In genomic region chr21:17612565-17613241, GRCh38 we compare ENCODE assay signal across 8 cellular contexts. TPM values are rescaled to one million over a fixed set of nuclear protein-coding genes. Genes with fewer than 3 reads are reported as not detected.
DNase-seq lines count a peak whose midpoint lies in the region; ATAC-seq and TF ChIP-seq lines count a peak whose summit lies in the region.

TSS of gene BTG3 (minus strand) at chr21:17612901. CDS start at chr21:17609144, 3,757 bp downstream.

- peaks cover 22% of the 10 kb centered on the region for H3K4me1 ChIP-seq in Karpas-422 (ENCODE audit: low read length)
- H3K4me1 ChIP-seq in testis, result peaks cover 10% of the 10 kb centered on the region

- peaks cover 8% of the 10 kb centered on the region for H3K36me3 Mint-ChIP-seq in osteocyte (ENCODE audit: unreplicated experiment)

- H3K4me3 ChIP-seq in Karpas-422 (ENCODE audit: low read length) (peak within 1 kb of the TSS; percentile 83), testis (peak within 1 kb of the TSS; percentile 85 to 91)

- intact Hi-C loops in testis (cut with DNase I; ENCODE audit: low total_unique reads), result no loop called here

- H3K27me3 Mint-ChIP-seq in osteocyte (ENCODE audit: unreplicated experiment), result no peaks in the 10 kb centered on the region

- peaks cover 24% of the 10 kb centered on the region for H3K4me1 Mint-ChIP-seq in osteocyte (ENCODE audit: unreplicated experiment)

- peak within 1 kb of the TSS; percentile 73 for H2AFZ ChIP-seq in Karpas-422 (ENCODE audit: low read length)

- H3K27ac ChIP-seq in Karpas-422 (ENCODE audit: low read length) (peak within 1 kb of the TSS; percentile 56), testis (peak within 1 kb of the TSS; percentile 99)

- peak; percentile 83 for ATAC-seq in GM21825 (IDR thresholded peaks at IDR 0.05; ENCODE audit: unreplicated experiment)
- ATAC-seq in SK-N-SH treated with all-trans-retinoic acid at 6 μM for 48 hours, result peak; percentile 80

- no peaks in the 10 kb centered on the region for H3K9me3 Mint-ChIP-seq in osteocyte (ENCODE audit: unreplicated experiment)

- no peaks in the 10 kb centered on the region for H3K9me2 ChIP-seq in Karpas-422 (replicated peaks; ENCODE audit: insufficient read depth, low read length)

- H3K4me3 Mint-ChIP-seq in osteocyte (ENCODE audit: unreplicated experiment), result peak within 1 kb of the TSS; percentile 93

- peak within 1 kb of the TSS; percentile 97 for H3K27ac Mint-ChIP-seq in osteocyte (ENCODE audit: unreplicated experiment)

- no peaks in the 10 kb centered on the region for H4K20me1 ChIP-seq in Karpas-422 (ENCODE audit: insufficient read depth, low read depth, low read length)

- H3K9ac ChIP-seq in Karpas-422 (ENCODE audit: low read length), result peak within 1 kb of the TSS; percentile 85

- H3K79me2 ChIP-seq in Karpas-422 (ENCODE audit: low read length), result peaks cover 46% of the 10 kb centered on the region

- peak; percentile 81 for DNase-seq in ELR (ENCODE audit: low read depth)
- peak; percentile 93 for DNase-seq in Karpas-422
- peak; percentile 84 for DNase-seq in activated naive CD4-positive, alpha-beta T cell treated with anti-CD3 and anti-CD28 coated beads, Interleukin-2, amount 50 U/mL, for 16 hours
- peak; percentile 82 for DNase-seq in glomerular visceral epithelial cell (ENCODE audit: extremely low spot score)
- peak; percentile 92 for DNase-seq in osteocyte (ENCODE audit: extremely low spot score, unreplicated experiment)
- DNase-seq in testis, result peak; percentile 89

- TF ChIP-seq CTCF in osteocyte (IDR thresholded peaks at IDR 0.05) (no peak), testis (IDR thresholded peaks at IDR 0.05) (no peak)

- TF ChIP-seq POLR2A in testis (IDR thresholded peaks at IDR 0.05), result peak; percentile 83

- WGBS in testis, 2 donors, result 0 to 1% methylated on average over 19 to 43 of the region's 102 CpGs

- no peaks in the 10 kb centered on the region for H3K27me3 ChIP-seq in Karpas-422 (ENCODE audit: low read length)
- H3K27me3 ChIP-seq in testis, result no peaks in the 10 kb centered on the region

- peaks cover 16% of the 10 kb centered on the region for H3K36me3 ChIP-seq in Karpas-422 (ENCODE audit: insufficient read depth, low read length)
- H3K36me3 ChIP-seq in testis (ENCODE audit: low read depth, missing control alignments), result no peaks in the 10 kb centered on the region

- no peaks in the 10 kb centered on the region for H3K9me3 ChIP-seq in Karpas-422 (ENCODE audit: low read length)
- H3K9me3 ChIP-seq in testis, result no peaks in the 10 kb centered on the region

- H3K4me2 ChIP-seq in Karpas-422 (ENCODE audit: low read depth, low read length, poor library complexity, severe bottlenecking), result peak within 1 kb of the TSS; percentile 86

TF ChIP-seq in SK-N-SH treated with all-trans-retinoic acid at 6 μM for 48 hours, 23 proteins besides CTCF, POLR2A, EP300 and RAD21:
- no peak for TF ChIP-seq ARNTL (CRISPR knock-in tag; IDR thresholded peaks at IDR 0.05; ENCODE audit: borderline replicate concordance, low read depth)
- TF ChIP-seq GLIS3 (CRISPR knock-in tag; IDR thresholded peaks at IDR 0.05), result no peak
- peak; percentile 13; the same call in 1 of the 2 replicates for TF ChIP-seq TSHZ2 (CRISPR knock-in tag; IDR thresholded peaks at IDR 0.05)

RNA-seq across cellular contexts. Expression of gene BTG3, which starts in this region (rescaled TPM):
- total RNA-seq in Karpas-422 (2014; rRNA removed; shearing (Covaris generic); ENCODE audit: low replicate concordance), result 13.6 and 13.7 TPM in 2 replicates
- 21.1 and 21.5 TPM in 2 replicates for total RNA-seq in osteocyte
- total RNA-seq in testis, result 100 to 1,000 TPM; 221 to 265 TPM
- 83.3 TPM for polyA plus RNA-seq in testis (ENCODE audit: insufficient read depth, low read depth, low replicate concordance)

Comparison
In these comparisons a context has a peak if more than half of its experiments do, and no peak if none do; other contexts are left out.
1. Peak in every context shown above with its lines: DNase-seq, ATAC-seq, H3K4me3 ChIP-seq and H3K27ac ChIP-seq.